8 cellular contexts compared by ENCODE assay signal in the genomic region with DNA sequence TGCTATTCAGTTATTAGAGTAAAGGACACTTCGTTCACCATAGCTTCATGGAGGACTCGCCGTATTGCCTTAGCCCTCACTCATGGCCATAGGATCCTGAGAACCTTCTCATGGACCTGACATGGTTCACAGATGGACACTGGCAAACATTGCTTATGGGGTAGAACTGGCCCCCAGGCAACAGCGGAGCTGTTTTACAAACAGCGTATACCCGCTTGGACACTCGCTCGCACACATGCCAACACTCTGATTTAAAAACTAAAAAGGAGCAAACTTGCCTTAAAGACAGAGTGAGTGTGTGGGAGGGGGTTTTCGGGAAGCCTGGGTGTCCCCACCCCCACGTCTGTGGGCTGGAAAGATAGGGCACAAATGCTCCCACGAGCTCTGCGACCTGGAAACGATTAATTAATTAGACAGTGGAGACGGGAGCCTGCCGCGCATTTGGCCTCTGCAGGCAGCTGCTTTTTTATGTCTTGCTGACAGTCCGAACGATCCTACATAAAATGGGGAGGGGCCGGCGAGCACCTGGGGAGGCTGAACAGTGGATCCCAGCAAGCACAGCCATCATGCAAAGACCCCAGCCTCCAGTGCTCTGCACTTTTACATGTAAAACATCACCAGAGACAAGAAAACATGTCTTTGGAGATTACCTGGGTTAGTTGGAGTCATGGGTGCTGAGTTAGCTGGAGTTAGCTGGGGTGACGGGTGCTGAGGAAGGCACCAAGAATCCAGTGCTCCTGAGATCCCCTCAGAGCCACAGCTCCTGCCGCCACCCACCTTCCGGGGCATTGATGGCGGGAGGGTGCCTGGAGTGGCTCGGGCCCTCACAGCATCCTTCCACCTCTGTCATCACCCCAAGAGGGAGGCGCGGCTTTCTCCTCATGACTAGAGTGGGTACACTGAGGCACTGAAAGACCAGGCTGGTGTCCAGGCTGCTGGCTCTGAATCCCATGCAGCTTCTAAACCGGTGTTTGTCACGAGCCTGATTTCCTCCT.
A peak's percentile ranks its signal among the peaks of the same experiment; 100 is the strongest.
DNase-seq lines count a peak whose midpoint lies in the region; ATAC-seq and TF ChIP-seq lines count a peak whose summit lies in the region.
"Not testable (repeated sequence)": the region's sequence is repeated elsewhere in the genome, so short reads cannot be mapped to it uniquely, and the experiment has no call there.

No MANE protein-coding gene starts in this region.

- CTCF ChIA-PET in RWPE1 (lab: Yijun Ruan, JAX), result not testable (repeated sequence)

- not testable (repeated sequence) for TF ChIP-seq RAD21 in liver (IDR thresholded peaks at IDR 0.05)

- not testable (repeated sequence) for ATAC-seq in heart left ventricle

- H3K9ac ChIP-seq in BLaER1; liver (ENCODE audit: low read depth in 1 of 2, low read length in 2 of 2): not testable (repeated sequence)

- not testable (repeated sequence) for H3K36me3 ChIP-seq in BLaER1, vagina
- peaks cover 0 to 13% (median 0%) of the 10 kb centered on the region in 9 donors for H3K36me3 ChIP-seq in heart left ventricle
- peaks cover 2 to 25% (median 13%) of the 10 kb centered on the region in 4 donors for H3K36me3 ChIP-seq in liver (ENCODE audit: control insufficient read depth in 4 of 4, insufficient read depth in 3 of 4, low read depth in 1 of 4, low read length in 3 of 4)

- not testable (repeated sequence) for H3K36me3 Mint-ChIP-seq in neural crest cell (ENCODE audit: low read depth)

- peak overlapping the region; percentile 19 for H3K27ac Mint-ChIP-seq in neural crest cell (ENCODE audit: unreplicated experiment)

- H4K20me1 ChIP-seq in BLaER1, result not testable (repeated sequence)

- not testable (repeated sequence) for H3K9me3 Mint-ChIP-seq in neural crest cell

- WGBS in heart left ventricle, 4 donors, result 76 to 89% (median 83%) methylated on average over 27 to 29 of the region's 29 CpGs
- 84% methylated on average over 29 of the region's 29 CpGs for WGBS in liver

- not testable (repeated sequence) for DNase-seq in RWPE1 (ENCODE audit: low spot score); coronary artery (ENCODE audit: low spot score); heart left ventricle; neural crest cell (ENCODE audit: low read depth, low spot score); vagina (ENCODE audit: extremely low spot score in 2 of 2)

- not testable (repeated sequence) for H3K4me3 Mint-ChIP-seq in neural crest cell

- H3K27me3 Mint-ChIP-seq in neural crest cell (ENCODE audit: low read depth), result not testable (repeated sequence)

- POLR2A ChIA-PET in RWPE1 (lab: Yijun Ruan, JAX; ENCODE audit: low non-redundant PET), result not testable (repeated sequence)

- not testable (repeated sequence) for TF ChIP-seq POLR2A in heart left ventricle (IDR thresholded peaks at IDR 0.05); vagina (IDR thresholded peaks at IDR 0.05)

- not testable (repeated sequence) for TF ChIP-seq CTCF in RWPE1 (conservative IDR thresholded peaks at IDR 0.05; ENCODE audit: low read depth); coronary artery (IDR thresholded peaks at IDR 0.05); heart left ventricle (IDR thresholded peaks at IDR 0.05); liver (IDR thresholded peaks at IDR 0.05; ENCODE audit: low read depth, low read length, missing input control); neural crest cell (conservative IDR thresholded peaks at IDR 0.05); vagina (IDR thresholded peaks at IDR 0.05)

- H3K4me3 ChIP-seq in BLaER1; liver (ENCODE audit: low read depth in 1 of 3, low read length in 3 of 3); skin epidermis: not testable (repeated sequence)
- peak overlapping the region; percentile 7 for H3K4me3 ChIP-seq in coronary artery
- H3K4me3 ChIP-seq in heart left ventricle, result peak overlapping the region in 2 of 12 donors; percentile 4 to 16
- peak overlapping the region in 1 of 2 donors; percentile 3 for H3K4me3 ChIP-seq in vagina

- intact Hi-C loops in heart left ventricle (cut with DNase I); vagina (cut with DNase I): not testable (repeated sequence)

- H3K4me2 ChIP-seq in BLaER1, result peak overlapping the region; percentile 47

- H3K9me3 ChIP-seq in BLaER1; heart left ventricle; liver (ENCODE audit: control insufficient read depth in 4 of 4, low read length in 3 of 4); vagina: not testable (repeated sequence)

- H3K4me1 Mint-ChIP-seq in neural crest cell, result peaks cover 16% of the 10 kb centered on the region

- not testable (repeated sequence) for H3K27ac ChIP-seq in BLaER1
- peak overlapping the region; percentile 52 for H3K27ac ChIP-seq in RWPE1
- peak overlapping the region in 1 of 2 donors; percentile 60 for H3K27ac ChIP-seq in coronary artery
- H3K27ac ChIP-seq in heart left ventricle, result peak overlapping the region in 7 of 12 donors; percentile 5 to 65 (median 56)
- H3K27ac ChIP-seq in liver (ENCODE audit: low read depth in 1 of 2, low read length in 2 of 2), result peak overlapping the region; percentile 60 to 69
- H3K27ac ChIP-seq in skin epidermis, result peak overlapping the region in 16 of 21 experiments; percentile 23 to 76 (median 54)
- H3K27ac ChIP-seq in vagina, result peak overlapping the region; percentile 82

- H3K27me3 ChIP-seq in BLaER1; heart left ventricle; liver (ENCODE audit: control insufficient read depth in 4 of 4, insufficient read depth in 4 of 4, low read length in 3 of 4); vagina: not testable (repeated sequence)

- H3K4me1 ChIP-seq in BLaER1 (peaks cover 23% of the 10 kb centered on the region), heart left ventricle (peaks cover 0 to 14% (median 4%) of the 10 kb centered on the region in 12 donors), vagina (peaks cover 17% of the 10 kb centered on the region)
- H3K4me1 ChIP-seq in liver (ENCODE audit: control insufficient read depth in 4 of 4, insufficient read depth in 4 of 4, low read length in 3 of 4), result not testable (repeated sequence)
